9 cellular contexts compared by ENCODE assay signal in the genomic region with DNA sequence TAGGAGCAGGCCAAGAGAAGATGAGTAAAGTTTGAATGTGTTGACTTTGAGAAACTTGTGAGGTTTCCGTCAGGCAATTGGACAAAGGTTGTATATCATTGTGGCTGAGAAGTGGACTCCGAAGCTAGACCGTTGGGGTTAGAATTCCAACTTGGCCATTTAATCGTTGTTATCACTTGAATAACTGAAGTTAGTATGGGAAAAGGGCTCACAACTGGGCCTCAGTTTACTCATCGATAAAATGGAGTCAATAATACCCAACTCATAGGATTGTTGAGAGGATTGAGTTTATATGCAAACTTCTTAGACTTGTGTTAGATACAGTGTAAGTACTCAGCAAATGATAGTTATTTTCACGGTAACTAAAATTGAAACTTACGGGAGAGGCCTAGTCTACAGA. TPM values are rescaled to one million over a fixed set of nuclear protein-coding genes. Genes with fewer than 3 reads are reported as not detected.
DNase-seq lines count a peak whose midpoint lies in the region; ATAC-seq, FAIRE-seq and TF ChIP-seq lines count a peak whose summit lies in the region.
"Had no signal": no experiment of that assay in that cellular context is flagged by ENCODE, and none has a peak within 500 bp of the region (broad histone marks: within the 10 kb centered on the region; RNA-seq: fewer than 3 reads in every experiment).

No MANE protein-coding gene starts in this region.

- peak overlapping the region; percentile 98 for H3K4me2 ChIP-seq in A549

- TF ChIP-seq RAD21 in A549 (conservative IDR thresholded peaks at IDR 0.05 in 1 of 2, IDR thresholded peaks at IDR 0.05 in 1 of 2): no peak

- H3K9me3 ChIP-seq in A549 (no peaks in the 10 kb centered on the region), muscle layer of duodenum (ENCODE audit: control insufficient read depth in 1 of 2, low read length in 2 of 2) (no peaks in the 10 kb centered on the region)

- ATAC-seq in A549 (no peak), GM21619 (IDR thresholded peaks at IDR 0.05; ENCODE audit: unreplicated experiment) (no peak)

- H3K36me3 ChIP-seq in muscle layer of duodenum (ENCODE audit: control insufficient read depth in 1 of 2, insufficient read depth in 2 of 2, low read length in 2 of 2): peaks cover 19 to 31% of the 10 kb centered on the region in 2 donors

- POLR2A ChIA-PET in A549 (lab: Yijun Ruan, JAX): no interaction called here

- FAIRE-seq in A549 (lab: Jason Lieb, UNC): no peak

- CTCF ChIA-PET in A549 (lab: Yijun Ruan, JAX): no interaction called here

- H3K4me1 ChIP-seq in A549 (peaks cover 21% of the 10 kb centered on the region), muscle layer of duodenum (ENCODE audit: control insufficient read depth in 1 of 2, insufficient read depth in 2 of 2, low read length in 2 of 2) (peaks cover 17 to 34% of the 10 kb centered on the region in 2 donors)

- TF ChIP-seq EP300 in A549 (IDR thresholded peaks at IDR 0.05): no peak

- WGBS in A549 (ENCODE audit: missing lambda C conversion rate): 11% methylated on average over 7 of the region's 7 CpGs

- H3K4me3 ChIP-seq in A549 (peak overlapping the region; percentile 89), HL-60 (replicated peaks; ENCODE audit: insufficient read depth, low read length) (peak overlapping the region; percentile 67), cardiac fibroblast (replicated peaks in 1 of 2; ENCODE audit: low read depth in 2 of 2, low read length in 2 of 2) (peak overlapping the region; percentile 91 to 93), muscle layer of duodenum (ENCODE audit: low read depth in 1 of 2, low read length in 2 of 2) (peak overlapping the region; percentile 81 to 100)

- no peak for TF ChIP-seq POLR2A in A549 (IDR thresholded peaks at IDR 0.05; ENCODE audit: low read length)

- DNase-seq in A549 (ENCODE audit: low read depth in 1 of 2, low spot score in 1 of 2) (no peak), HL-60 (ENCODE audit: low read depth in 1 of 2, low spot score in 1 of 2) (no peak), cardiac fibroblast (ENCODE audit: low read depth in 2 of 2) (no peak), NCI-H526 treated with DMSO at 0.1 percent for 48 hours (lab: John Stamatoyannopoulos, UW) (no peak), DMS114 treated with DMSO at 0.1 percent for 48 hours (lab: John Stamatoyannopoulos, UW; ENCODE audit: unreplicated experiment) (no peak)
- no peak for DNase-seq in stimulated activated CD4-positive, alpha-beta T cell treated with anti-CD3 and anti-CD28 coated beads, Interleukin-1b, Interleukin-23, amount 100 ng/mL, for 48 hours
- DNase-seq: foreskin keratinocyte had no signal

- H3K27ac ChIP-seq in A549: peak overlapping the region; percentile 78 to 90
- H3K27ac ChIP-seq in HL-60 (replicated peaks): peak overlapping the region; percentile 78
- peak overlapping the region; percentile 57 for H3K27ac ChIP-seq in muscle layer of duodenum (ENCODE audit: low read length)

- H3K27me3 ChIP-seq in HL-60 (ENCODE audit: insufficient read depth, poor library complexity, severe bottlenecking) (no peaks in the 10 kb centered on the region), muscle layer of duodenum (ENCODE audit: low read depth, low read length) (no peaks in the 10 kb centered on the region)
- H3K27me3 ChIP-seq: foreskin keratinocyte had no signal

- no peak for TF ChIP-seq CTCF in A549 (IDR thresholded peaks at IDR 0.05)
- TF ChIP-seq CTCF in HL-60 (IDR thresholded peaks at IDR 0.05; ENCODE audit: insufficient read depth, low read length): no peak
- no peak for TF ChIP-seq CTCF in cardiac fibroblast (IDR thresholded peaks at IDR 0.05; ENCODE audit: low read depth, low read length)

TF ChIP-seq in A549, 52 proteins besides CTCF, POLR2A, EP300 and RAD21:
- TF ChIP-seq GATA3 (IDR thresholded peaks at IDR 0.05; ENCODE audit: borderline replicate concordance) (no peak), ELK1 (IDR thresholded peaks at IDR 0.05; ENCODE audit: low read depth, low read length) (no peak), ESRRA (IDR thresholded peaks at IDR 0.05; ENCODE audit: borderline replicate concordance, low read length) (no peak), KDM5A (IDR thresholded peaks at IDR 0.05) (no peak), NR3C1 (IDR thresholded peaks at IDR 0.05) (no peak), FOXS1 (CRISPR knock-in tag; IDR thresholded peaks at IDR 0.05) (no peak), ZSCAN20 (CRISPR knock-in tag; IDR thresholded peaks at IDR 0.05) (no peak), CEBPB (IDR thresholded peaks at IDR 0.05) (no peak), HEYL (CRISPR knock-in tag; IDR thresholded peaks at IDR 0.05) (no peak)
- TF ChIP-seq, protein P1, sequence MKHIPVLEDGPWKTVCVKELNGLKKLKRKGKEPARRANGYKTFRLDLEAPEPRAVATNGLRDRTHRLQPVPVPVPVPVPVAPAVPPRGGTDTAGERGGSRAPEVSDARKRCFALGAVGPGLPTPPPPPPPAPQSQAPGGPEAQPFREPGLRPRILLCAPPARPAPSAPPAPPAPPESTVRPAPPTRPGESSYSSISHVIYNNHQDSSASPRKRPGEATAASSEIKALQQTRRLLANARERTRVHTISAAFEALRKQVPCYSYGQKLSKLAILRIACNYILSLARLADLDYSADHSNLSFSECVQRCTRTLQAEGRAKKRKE (CRISPR knock-in tag; IDR thresholded peaks at IDR 0.05; ENCODE audit: low read depth): no peak
TF ChIP-seq in A549: peak in this region for 0.

RNA-seq across cellular contexts. Expression of gene SLIRP, which starts 0.8 kb away (rescaled TPM):
- 419 and 623 TPM in 2 replicates for polyA plus RNA-seq in A549 (2011; rRNA removed)
- 358 and 492 TPM in 2 replicates for polyA plus RNA-seq in A549 (2012; cell fraction: cytosol; rRNA removed)
- polyA plus RNA-seq in A549 (2012; cell fraction: nucleus; rRNA removed): 106 and 197 TPM in 2 replicates
- 470 to 545 TPM (median 492 TPM) in 3 replicates for polyA plus RNA-seq in A549 (2017; fragmentation: RNase III; extraction: RNeasy Plus Mini Kit Qiagen cat#74134 plus additional on column Dnase treatment)
- 44.1 and 63.1 TPM in 2 replicates for polyA minus RNA-seq in A549 (2011; rRNA and poly(A)+ RNA removed)

RNA-seq across cellular contexts. Expression of gene ALKBH1, which starts 0.9 kb away (rescaled TPM):
- polyA plus RNA-seq in A549 (2011; rRNA removed): 24.1 and 24.5 TPM in 2 replicates
- 11.1 and 12.5 TPM in 2 replicates for polyA plus RNA-seq in A549 (2012; cell fraction: cytosol; rRNA removed)
- 7.8 and 9.7 TPM in 2 replicates for polyA plus RNA-seq in A549 (2012; cell fraction: nucleus; rRNA removed)
- polyA plus RNA-seq in A549 (2017; fragmentation: RNase III; extraction: RNeasy Plus Mini Kit Qiagen cat#74134 plus additional on column Dnase treatment): 10.9 to 11.9 TPM (median 11.4 TPM) in 3 replicates
- 20.5 and 22.2 TPM in 2 replicates for polyA minus RNA-seq in A549 (2011; rRNA and poly(A)+ RNA removed)

RNA-seq across cellular contexts. Expression of gene SNW1, which starts 52.2 kb away (rescaled TPM):
- 68.1 and 84.0 TPM in 2 replicates for polyA plus RNA-seq in A549 (2011; rRNA removed)
- 21.5 and 23.2 TPM in 2 replicates for polyA plus RNA-seq in A549 (2012; cell fraction: cytosol; rRNA removed)
- polyA plus RNA-seq in A549 (2012; cell fraction: nucleus; rRNA removed): 9.6 and 15.6 TPM in 2 replicates
- 64.8 to 70.4 TPM (median 65.3 TPM) in 3 replicates for polyA plus RNA-seq in A549 (2017; fragmentation: RNase III; extraction: RNeasy Plus Mini Kit Qiagen cat#74134 plus additional on column Dnase treatment)
- polyA minus RNA-seq in A549 (2011; rRNA and poly(A)+ RNA removed): 24.6 and 24.7 TPM in 2 replicates
